8 cellular contexts compared by ENCODE assay signal in genomic region chr19:47608074-47608907, GRCh38. TPM values are rescaled to one million over a fixed set of nuclear protein-coding genes. Genes with fewer than 3 reads are reported as not detected.
A peak's percentile ranks its signal among the peaks of the same experiment; 100 is the strongest.
DNase-seq lines count a peak whose midpoint lies in the region; ATAC-seq and TF ChIP-seq lines count a peak whose summit lies in the region.

No MANE protein-coding gene starts in this region.

- H3K4me3 Mint-ChIP-seq in Calu3 (ENCODE audit: low read depth, unreplicated experiment), result peak overlapping the region; percentile 88

- H3K27me3 Mint-ChIP-seq in Calu3 (ENCODE audit: unreplicated experiment), result peaks cover 11% of the 10 kb centered on the region

- H3K9me3 ChIP-seq in HUES6 (ENCODE audit: control insufficient read depth, insufficient read depth, low read depth, low read length) (no peaks in the 10 kb centered on the region), NT2/D1 (ENCODE audit: insufficient read depth, low read length) (no peaks in the 10 kb centered on the region)

- H3K27me3 ChIP-seq in HUES6 (ENCODE audit: control insufficient read depth, insufficient read depth, low read length) (no peaks in the 10 kb centered on the region), NT2/D1 (ENCODE audit: insufficient read depth, insufficient read length) (no peaks in the 10 kb centered on the region)

- TF ChIP-seq CTCF in Calu3 (IDR thresholded peaks at IDR 0.05; ENCODE audit: unreplicated experiment) (no peak), epithelial cell of esophagus (IDR thresholded peaks at IDR 0.05; ENCODE audit: insufficient read depth, low read depth, low read length, missing control alignments) (peak; percentile 31)

- DNase-seq in Calu3 (peak; percentile 99), NT2/D1 (ENCODE audit: low read depth, low spot score) (peak; percentile 80), activated T-cell treated with anti-CD3 and anti-CD28 coated beads for 24 hours (ENCODE audit: low read depth) (peak; percentile 94), epithelial cell of esophagus (ENCODE audit: low read depth) (peak; percentile 95), mucosa of gallbladder (ENCODE audit: low spot score) (peak; percentile 94)
- peak; percentile 95 for DNase-seq in stimulated activated CD8-positive, alpha-beta memory T cell treated with anti-CD3 and anti-CD28 coated beads, Interleukin-4, amount 100 ng/mL, for 24 hours (ENCODE audit: low read depth)

- BruUV-seq in Calu3 (replicated peaks; lab: Mats Ljungman, UMichigan), result no TSS peak

- no peaks in the 10 kb centered on the region for H3K9me3 Mint-ChIP-seq in Calu3 (ENCODE audit: low read depth, unreplicated experiment)

- peak overlapping the region; percentile 98 for H3K4me3 ChIP-seq in HUES6 (ENCODE audit: low read depth, low read length)
- peak overlapping the region; percentile 85 for H3K4me3 ChIP-seq in NT2/D1 (ENCODE audit: insufficient read length, low read depth)
- H3K4me3 ChIP-seq in epithelial cell of esophagus (ENCODE audit: low read length), result peak overlapping the region; percentile 81

- H3K36me3 ChIP-seq in HUES6 (ENCODE audit: control insufficient read depth, insufficient read depth, low read length) (peaks cover 4% of the 10 kb centered on the region; the same call in 1 of the 2 replicates), NT2/D1 (ENCODE audit: insufficient read depth, insufficient read length, low read length) (peaks cover 15% of the 10 kb centered on the region)

- H3K27ac ChIP-seq in HUES6 (ENCODE audit: low read depth, low read length), result peak overlapping the region; percentile 94

- intact Hi-C loops in Calu3 (cut with micrococcal nuclease; ENCODE audit: unreplicated experiment), result loop anchor here (2.0 to 5.0 kb wide), 3 partner anchors 91 to 169 kb away; no protein-coding TSS in a partner anchor

- H3K27ac Mint-ChIP-seq in Calu3 (ENCODE audit: unreplicated experiment), result peak overlapping the region; percentile 70

- H3K4me1 ChIP-seq in HUES6 (ENCODE audit: control insufficient read depth, insufficient read depth, low read length) (peaks cover 20% of the 10 kb centered on the region), NT2/D1 (ENCODE audit: insufficient read depth, insufficient read length) (peaks cover 8% of the 10 kb centered on the region)

- peaks cover 18% of the 10 kb centered on the region for H3K4me1 Mint-ChIP-seq in Calu3 (ENCODE audit: low read depth, unreplicated experiment)

- peak; percentile 79 for ATAC-seq in GM21381 (IDR thresholded peaks at IDR 0.05; ENCODE audit: unreplicated experiment)

- H3K36me3 Mint-ChIP-seq in Calu3 (ENCODE audit: insufficient read depth, unreplicated experiment), result peaks cover 45% of the 10 kb centered on the region

- H3K9ac ChIP-seq in HUES6 (ENCODE audit: low read length) (peak overlapping the region; percentile 91), NT2/D1 (ENCODE audit: insufficient read length, low read depth) (peak overlapping the region; percentile 98)

- CTCF ChIA-PET in Calu3 (lab: Charles Lee), result interaction anchor here (0.8 to 1.1 kb wide), 2 partner anchors 25 to 93 kb away, joined by 3 to 6 read pairs; partner anchors contain the start of gene NAPA

RNA-seq across cellular contexts. Expression of gene BICRA, which starts 0.6 kb away (rescaled TPM):
- total RNA-seq in Calu3 (2022), result 24.4 TPM in 2 replicates
- total RNA-seq in mucosa of gallbladder, result 20.9 TPM

RNA-seq across cellular contexts. Expression of gene ZNF541, which starts 35.3 kb away (rescaled TPM):
- total RNA-seq in Calu3 (2022) (not detected in 2 replicates), mucosa of gallbladder (1.2 TPM)

Comparison
In these comparisons a context has a peak if more than half of its experiments do, and no peak if none do; other contexts are left out.
1. Peak in every context shown above with its lines: DNase-seq, ATAC-seq, H3K4me3 ChIP-seq and H3K27ac ChIP-seq.